ENCODE assay signal across 23 cellular contexts in genomic region chr1:200490183-200490582, GRCh38.
DNase-seq lines count a peak whose midpoint lies in the region; ATAC-seq, FAIRE-seq and TF ChIP-seq lines count a peak whose summit lies in the region.
"Had no signal": no experiment of that assay in that cellular context is flagged by ENCODE, and none has a peak within 500 bp of the region (broad histone marks: within the 10 kb centered on the region; RNA-seq: fewer than 3 reads in every experiment).

No MANE protein-coding gene starts in this region.

- H3K4me1 ChIP-seq in GM23248 (ENCODE audit: insufficient read depth) (0 out of 2 replicates have a peak, but pooled peaks cover 4% of the 10 kb centered on the region), Panc1 (ENCODE audit: control insufficient read depth, insufficient read depth, low read length) (0 out of 2 replicates have a peak, but pooled peaks cover 9% of the 10 kb centered on the region)

- H3K79me2 ChIP-seq in GM23248 (ENCODE audit: insufficient read depth): no peaks in the 10 kb centered on the region

- in situ Hi-C loops in GM23248 (cut with MboI) (loop anchor here (10.0 to 25.0 kb wide), 3 partner anchors 203 to 805 kb away; no protein-coding TSS in a partner anchor), Panc1 (cut with HindIII; ENCODE audit: low pct_unique_long_range_greater_than_20kb, low sequenced_read_pairs) (no loop called here)

- no peak for ATAC-seq in Panc1
- no peak for ATAC-seq in GM21526 (IDR thresholded peaks at IDR 0.05; ENCODE audit: low FRiP score, unreplicated experiment)
- ATAC-seq in HG03039 (IDR thresholded peaks at IDR 0.05; ENCODE audit: unreplicated experiment): no peak
- ATAC-seq: A549, GM12878 had no signal

- H3K36me3 ChIP-seq in GM23248 (ENCODE audit: low read depth) (no peaks in the 10 kb centered on the region), Panc1 (ENCODE audit: control insufficient read depth, insufficient read depth, low read length) (no peaks in the 10 kb centered on the region)
- H3K36me3 ChIP-seq: HAP-1 had no signal

- CTCF ChIA-PET in GM10248 (lab: Yijun Ruan, JAX) (interaction anchor here (1.0 to 6.0 kb wide), 7 partner anchors 10 to 381 kb away, joined by 3 to 36 read pairs (median 3); no protein-coding TSS in a partner anchor), HEK293T (lab: Yijun Ruan, JAX) (interaction anchor here (0.6 to 1.5 kb wide), 6 partner anchors 17 to 272 kb away, joined by 3 to 8 read pairs (median 4); no protein-coding TSS in a partner anchor), Panc1 (lab: Charles Lee) (interaction anchor here (0.6 kb wide), 1 partner anchor 647 kb away, joined by 3 read pairs; no protein-coding TSS in a partner anchor)

- no peaks in the 10 kb centered on the region for H3F3A ChIP-seq in GM23248 (ENCODE audit: insufficient read depth)

- intact Hi-C loops in Panc1 (cut with micrococcal nuclease; ENCODE audit: unreplicated experiment): no loop called here

- POLR2A ChIA-PET in GM10248 (lab: Yijun Ruan, JAX) (interaction anchor here (0.6 kb wide), 1 partner anchor 707 kb away, joined by 5 read pairs; no protein-coding TSS in a partner anchor), HEK293T (lab: Yijun Ruan, JAX) (interaction anchor here (1.6 kb wide), 1 partner anchor 16 kb away, joined by 5 read pairs; no protein-coding TSS in a partner anchor), Panc1 (lab: Charles Lee) (interaction anchor here (0.5 kb wide), 1 partner anchor 140 kb away, joined by 4 read pairs; no protein-coding TSS in a partner anchor)

- no peak overlapping the region for H3K4me3 ChIP-seq in GM23248
- no peak overlapping the region for H3K4me3 ChIP-seq in Panc1 (ENCODE audit: low read depth in 2 of 2, low read length in 2 of 2)
- H3K4me3 ChIP-seq: A549, GM12878, HAP-1 had no signal

- no TSS peak for BruUV-seq in Panc1 (replicated peaks; lab: Mats Ljungman, UMichigan)

- TF ChIP-seq CTCF in GM10248 (IDR thresholded peaks at IDR 0.05; ENCODE audit: control extremely low read depth, extremely low read depth, low read depth, missing control alignments) (peak; percentile 1), Panc1 (IDR thresholded peaks at IDR 0.05) (no peak), D721Med (IDR thresholded peaks at IDR 0.05; ENCODE audit: insufficient read depth, missing control alignments) (no peak)

- H3K4me2 ChIP-seq in GM23248 (ENCODE audit: unreplicated experiment): no peak overlapping the region
- H3K4me2 ChIP-seq: A549 had no signal

- no peak for FAIRE-seq in D721Med (lab: Jason Lieb, UNC)
- FAIRE-seq: A549, G401.6, GM12878, GM18507, H54 had no signal

- no peaks in the 10 kb centered on the region for H3K9me2 ChIP-seq in GM23248 (ENCODE audit: insufficient read depth)

- no peak overlapping the region for H3K9ac ChIP-seq in GM23248

- WGBS in GM23248 (ENCODE audit: low coverage in 1 of 2, low lambda C conversion rate in 2 of 2, missing lambda C conversion rate in 2 of 2), 2 experiments: 33 to 41% methylated on average over 1 of the region's 1 CpG

- no peaks in the 10 kb centered on the region for H4K20me1 ChIP-seq in GM23248 (ENCODE audit: insufficient read depth)

- no peaks in the 10 kb centered on the region for H3K27me3 ChIP-seq in GM23248 (replicated peaks; ENCODE audit: insufficient read depth)
- no peaks in the 10 kb centered on the region for H3K27me3 ChIP-seq in Panc1 (ENCODE audit: control insufficient read depth, insufficient read depth, low read length)

- no peak for DNase-seq in GM10248 (ENCODE audit: extremely low spot score)
- DNase-seq in GM23248: no peak
- no peak for DNase-seq in HEK293T (ENCODE audit: extremely low spot score)
- DNase-seq in Panc1 (ENCODE audit: low read depth, low spot score): no peak
- no peak for DNase-seq in globus pallidus (ENCODE audit: low spot score)
- DNase-seq in D721Med (ENCODE audit: insufficient read length, low spot score): no peak
- DNase-seq: 8988T; ACHN; C1 segment of cervical spinal cord; Calu3; CD4-positive, alpha-beta memory T cell; COR-L47; DMS153; DND-41; GOT3 had no signal

- 0 out of 2 replicates have a peak overlapping the region, but pooled peaks have one; percentile 3 for H2AFZ ChIP-seq in GM23248

- H3K9me3 ChIP-seq in GM23248 (ENCODE audit: low read depth) (no peaks in the 10 kb centered on the region), Panc1 (ENCODE audit: control insufficient read depth, insufficient read depth, low read depth, low read length) (no peaks in the 10 kb centered on the region)
- H3K9me3 ChIP-seq: A549, HAP-1 had no signal

- no peak overlapping the region for H3K27ac ChIP-seq in GM23248
- H3K27ac ChIP-seq in Panc1 (ENCODE audit: low read length): peak overlapping the region; percentile 34; the same call in 1 of the 2 replicates

TF ChIP-seq in HEK293T, 16 proteins besides CTCF, POLR2A, EP300 and RAD21:
- TF ChIP-seq PKNOX1 (IDR thresholded peaks at IDR 0.05): peak; percentile 72
- no peak for TF ChIP-seq FOXA1 (IDR thresholded peaks at IDR 0.05)
